In genomic region chr4:90126805-90127204, GRCh38 we compare ENCODE assay signal across 8 cellular contexts. TPM values are rescaled to one million over a fixed set of nuclear protein-coding genes. Genes with fewer than 3 reads are reported as not detected.
DNase-seq lines count a peak whose midpoint lies in the region; ATAC-seq and TF ChIP-seq lines count a peak whose summit lies in the region.

No MANE protein-coding gene starts in this region.

- no peak overlapping the region for H3K4me2 ChIP-seq in Karpas-422 (ENCODE audit: low read depth, low read length, poor library complexity, severe bottlenecking)

- DNase-seq in NCI-H2227 treated with DMSO at 0.1 percent for 48 hours (lab: John Stamatoyannopoulos, UW): peak; percentile 59
- DNase-seq in effector memory CD8-positive, alpha-beta T cell: no peak
- DNase-seq in neural crest cell (ENCODE audit: low read depth, low spot score): no peak
- no peak for DNase-seq in NCI-H526 treated with DMSO at 0.1 percent for 48 hours (lab: John Stamatoyannopoulos, UW)
- DNase-seq in HFFc6: no peak
- DNase-seq in Karpas-422: no peak

- no peaks in the 10 kb centered on the region for H4K20me1 ChIP-seq in Karpas-422 (ENCODE audit: insufficient read depth, low read depth, low read length)

- no peaks in the 10 kb centered on the region for H3K27me3 ChIP-seq in Karpas-422 (ENCODE audit: low read length)

- H2AFZ ChIP-seq in Karpas-422 (ENCODE audit: low read length): no peak overlapping the region

- TF ChIP-seq CTCF in neural crest cell (conservative IDR thresholded peaks at IDR 0.05) (no peak), HFFc6 (IDR thresholded peaks at IDR 0.05) (no peak)

- no peak overlapping the region for H3K4me3 ChIP-seq in Karpas-422 (ENCODE audit: low read length)

- no peak overlapping the region for H3K27ac ChIP-seq in Karpas-422 (ENCODE audit: low read length)

- ATAC-seq in effector memory CD8-positive, alpha-beta T cell (replicated peaks): no peak
- no peak for ATAC-seq in GM19463 (IDR thresholded peaks at IDR 0.05; ENCODE audit: unreplicated experiment)

- H3K27me3 Mint-ChIP-seq in effector memory CD8-positive, alpha-beta T cell: peaks cover 23 to 37% of the 10 kb centered on the region in 2 donors
- peaks cover 48% of the 10 kb centered on the region for H3K27me3 Mint-ChIP-seq in neural crest cell (ENCODE audit: low read depth)
- peaks cover 2% of the 10 kb centered on the region; the same call in 1 of the 2 replicates for H3K27me3 Mint-ChIP-seq in HFFc6 (ENCODE audit: insufficient read depth)

- no peaks in the 10 kb centered on the region for H3K9me3 ChIP-seq in ES-I3 (ENCODE audit: control insufficient read depth, insufficient read depth, low read length)
- H3K9me3 ChIP-seq in Karpas-422 (ENCODE audit: low read length): no peaks in the 10 kb centered on the region

- no peaks in the 10 kb centered on the region for H3K79me2 ChIP-seq in Karpas-422 (ENCODE audit: low read length)

- no peaks in the 10 kb centered on the region for H3K36me3 ChIP-seq in ES-I3 (ENCODE audit: insufficient read depth, low read length)
- H3K36me3 ChIP-seq in Karpas-422 (ENCODE audit: insufficient read depth, low read length): no peaks in the 10 kb centered on the region

- peaks cover 10 to 13% of the 10 kb centered on the region in 2 donors for H3K4me1 Mint-ChIP-seq in effector memory CD8-positive, alpha-beta T cell (ENCODE audit: low read depth in 2 of 2)
- H3K4me1 Mint-ChIP-seq in neural crest cell (peaks cover 24% of the 10 kb centered on the region), HFFc6 (ENCODE audit: low read depth) (no peaks in the 10 kb centered on the region)

- H3K9me3 Mint-ChIP-seq in effector memory CD8-positive, alpha-beta T cell: peaks cover 0 to 2% of the 10 kb centered on the region in 2 donors
- no peaks in the 10 kb centered on the region for H3K9me3 Mint-ChIP-seq in neural crest cell
- peaks cover 13% of the 10 kb centered on the region for H3K9me3 Mint-ChIP-seq in HFFc6

- H3K4me1 ChIP-seq in ES-I3 (ENCODE audit: insufficient read depth, low read length): peaks cover 5% of the 10 kb centered on the region; the same call in 1 of the 2 replicates
- H3K4me1 ChIP-seq in Karpas-422 (ENCODE audit: low read length): peaks cover 10% of the 10 kb centered on the region

- H3K9ac ChIP-seq in ES-I3 (ENCODE audit: low read depth, low read length) (peak overlapping the region; percentile 80; the same call in 1 of the 2 replicates), Karpas-422 (ENCODE audit: low read length) (no peak overlapping the region)

- no peak overlapping the region for H3K27ac Mint-ChIP-seq in effector memory CD8-positive, alpha-beta T cell
- no peak overlapping the region for H3K27ac Mint-ChIP-seq in neural crest cell (ENCODE audit: unreplicated experiment)
- H3K27ac Mint-ChIP-seq in HFFc6: no peak overlapping the region

- no peaks in the 10 kb centered on the region for H3K9me2 ChIP-seq in Karpas-422 (replicated peaks; ENCODE audit: insufficient read depth, low read length)

- H3K36me3 Mint-ChIP-seq in effector memory CD8-positive, alpha-beta T cell (ENCODE audit: insufficient read depth): no peaks in the 10 kb centered on the region
- no peaks in the 10 kb centered on the region for H3K36me3 Mint-ChIP-seq in neural crest cell (ENCODE audit: low read depth)
- H3K36me3 Mint-ChIP-seq in HFFc6 (ENCODE audit: low read depth): no peaks in the 10 kb centered on the region

- peak overlapping the region; percentile 5 to 72 for H3K4me3 Mint-ChIP-seq in effector memory CD8-positive, alpha-beta T cell
- peak overlapping the region; percentile 92 for H3K4me3 Mint-ChIP-seq in neural crest cell
- H3K4me3 Mint-ChIP-seq in HFFc6: no peak overlapping the region

RNA-seq across cellular contexts. Expression of gene CCSER1, which starts 0.4 kb away (rescaled TPM):
- total RNA-seq in neural crest cell: 9.8 and 11.9 TPM in 2 replicates
- total RNA-seq in HFFc6 (2021; fragmentation: NEBNext Ultra II Directional; extraction: Animal tissue kit (Norgen Biotek cat#: 25700)): not detected
- 0.87 and 3.6 TPM in 2 replicates for total RNA-seq in Karpas-422 (2014; rRNA removed; shearing (Covaris generic); ENCODE audit: low replicate concordance)
